12 cellular contexts compared by ENCODE assay signal in genomic region chr12:32569256-32569655, GRCh38.
DNase-seq lines count a peak whose midpoint lies in the region; ATAC-seq and TF ChIP-seq lines count a peak whose summit lies in the region.
"Had no signal": no experiment of that assay in that cellular context is flagged by ENCODE, and none has a peak within 500 bp of the region (broad histone marks: within the 10 kb centered on the region; RNA-seq: fewer than 3 reads in every experiment).

No MANE protein-coding gene starts in this region.

- H3K4me3 Mint-ChIP-seq in nephron, result no peak overlapping the region
- H3K4me3 Mint-ChIP-seq in CD4-positive, alpha-beta memory T cell, result no peak overlapping the region
- H3K4me3 Mint-ChIP-seq: activated T-cell treated with anti-CD3 and anti-CD28 coated beads, Interleukin-2, amount 50 U/mL, for 4 hours had no signal

- DNase-seq in left ventricle myocardium superior (no peak), Right ventricle myocardium superior (no peak), breast epithelium (ENCODE audit: low spot score in 2 of 2) (no peak), SIG-M5 (lab: John Stamatoyannopoulos, UW) (no peak), NCI-H1105 (lab: John Stamatoyannopoulos, UW) (no peak), T-helper 1 cell (no peak)
- no peak for DNase-seq in CD4-positive, alpha-beta memory T cell
- DNase-seq: activated T-cell treated with anti-CD3 and anti-CD28 coated beads, Interleukin-2, amount 50 U/mL, for 4 hours; amygdala; NCI-H187 treated with DMSO at 0.1 percent for 48 hours had no signal

- peak overlapping the region; percentile 40 to 70 (median 43) for H3K27ac Mint-ChIP-seq in nephron
- no peak overlapping the region for H3K27ac Mint-ChIP-seq in CD4-positive, alpha-beta memory T cell

- no peak for TF ChIP-seq POLR2A in breast epithelium (IDR thresholded peaks at IDR 0.05)

- CTCF ChIA-PET in CD4-positive, alpha-beta memory T cell (lab: Charles Lee; ENCODE audit: partially characterized antibody), result no interaction called here

- peaks cover 11% of the 10 kb centered on the region for H3K36me3 Mint-ChIP-seq in nephron (ENCODE audit: low read depth)
- H3K36me3 Mint-ChIP-seq in CD4-positive, alpha-beta memory T cell, result no peaks in the 10 kb centered on the region

- H3K9me3 ChIP-seq in breast epithelium, result no peaks in the 10 kb centered on the region
- no peaks in the 10 kb centered on the region for H3K9me3 ChIP-seq in CD4-positive, alpha-beta memory T cell (ENCODE audit: control insufficient read depth in 1 of 2, low read length in 2 of 2)

- peaks cover 23% of the 10 kb centered on the region for H3K4me1 Mint-ChIP-seq in nephron
- no peaks in the 10 kb centered on the region for H3K4me1 Mint-ChIP-seq in CD4-positive, alpha-beta memory T cell

- no peaks in the 10 kb centered on the region for H3K9me3 Mint-ChIP-seq in nephron
- H3K9me3 Mint-ChIP-seq in CD4-positive, alpha-beta memory T cell, result no peaks in the 10 kb centered on the region
- H3K9me3 Mint-ChIP-seq: activated T-cell treated with anti-CD3 and anti-CD28 coated beads, Interleukin-2, amount 50 U/mL, for 4 hours had no signal

- H3K27me3 ChIP-seq in breast epithelium, result no peaks in the 10 kb centered on the region
- no peaks in the 10 kb centered on the region for H3K27me3 ChIP-seq in CD4-positive, alpha-beta memory T cell (ENCODE audit: insufficient read depth, low read length)

- ATAC-seq in left ventricle myocardium superior, result peak; percentile 7
- no peak for ATAC-seq in Right ventricle myocardium superior (ENCODE audit: poor library complexity)
- ATAC-seq: activated CD4-positive, CD25-positive, alpha-beta regulatory T cell treated with anti-CD3 and anti-CD28 coated beads, Interleukin-2, amount 50 U/mL, for 24 hours; activated T-cell treated with anti-CD3 and anti-CD28 coated beads, Interleukin-2, amount 50 U/mL, for 4 hours had no signal

- H3K27me3 Mint-ChIP-seq in nephron (ENCODE audit: low read depth), result no peaks in the 10 kb centered on the region
- peaks cover 0 to 2% of the 10 kb centered on the region in 2 donors for H3K27me3 Mint-ChIP-seq in CD4-positive, alpha-beta memory T cell

- intact Hi-C loops in left ventricle myocardium superior (cut with micrococcal nuclease), result no loop called here
- intact Hi-C loops in Right ventricle myocardium superior (cut with DNase I), result no loop called here
- intact Hi-C loops in breast epithelium (cut with DNase I; ENCODE audit: low total_unique reads), result no loop called here
- intact Hi-C loops in CD4-positive, alpha-beta memory T cell (cut with micrococcal nuclease), result no loop called here

- H3K4me1 ChIP-seq in breast epithelium, result peaks cover 0 to 10% of the 10 kb centered on the region in 2 donors
- no peaks in the 10 kb centered on the region for H3K4me1 ChIP-seq in CD4-positive, alpha-beta memory T cell (ENCODE audit: insufficient read depth, low read length)

- POLR2A ChIA-PET in CD4-positive, alpha-beta memory T cell (lab: Charles Lee; ENCODE audit: partially characterized antibody), result no interaction called here

- no peaks in the 10 kb centered on the region for H3K36me3 ChIP-seq in breast epithelium
- no peaks in the 10 kb centered on the region for H3K36me3 ChIP-seq in CD4-positive, alpha-beta memory T cell (ENCODE audit: insufficient read depth, low read length)

- TF ChIP-seq CTCF in breast epithelium (IDR thresholded peaks at IDR 0.05), result no peak
- no peak for TF ChIP-seq CTCF in nephron (IDR thresholded peaks at IDR 0.05; ENCODE audit: unreplicated experiment in 3 of 3)

- H3K27ac ChIP-seq in breast epithelium, result peak overlapping the region; percentile 71 to 75
- H3K27ac ChIP-seq in CD4-positive, alpha-beta memory T cell (ENCODE audit: low read depth, low read length), result no peak overlapping the region

- H3K4me3 ChIP-seq in breast epithelium, result no peak overlapping the region
- H3K4me3 ChIP-seq in CD4-positive, alpha-beta memory T cell (ENCODE audit: low read length in 2 of 2), result no peak overlapping the region

Comparison
In these comparisons a context has a peak if more than half of its experiments do, and no peak if none do; other contexts are left out.
1. H3K27ac Mint-ChIP-seq: peak in nephron (3 of 3); none in CD4-positive, alpha-beta memory T cell (0 of 7).